ENCODE assay signal across 14 cellular contexts in genomic region chr5:95424526-95424925, GRCh38.
"Had no signal": no experiment of that assay in that cellular context is flagged by ENCODE, and none has a peak within 500 bp of the region (broad histone marks: within the 10 kb centered on the region; RNA-seq: fewer than 3 reads in every experiment).

No MANE protein-coding gene starts in this region.

- H3K36me3 ChIP-seq: gastroesophageal sphincter, left ventricle myocardium inferior, right atrium auricular region, vagina had no signal

- DNase-seq: activated CD4-positive, alpha-beta T cell treated with anti-CD3 and anti-CD28 coated beads, Interleukin-2, amount 50 U/mL, for 4 hours; activated T-cell treated with anti-CD3 and anti-CD28 coated beads, Interleukin-2, amount 50 U/mL, for 1 hour; amniotic stem cell; body of pancreas; cortex of kidney; effector memory CD8-positive, alpha-beta T cell; left ventricle myocardium inferior; natural killer cell; stimulated activated CD4-positive, alpha-beta T cell treated with anti-CD3 and anti-CD28 coated beads, Interleukin-4, amount 100 ng/mL, for 4 hours had no signal

- H3K27me3 ChIP-seq: body of pancreas, gastroesophageal sphincter, right atrium auricular region, vagina had no signal

- H3K27ac ChIP-seq: body of pancreas, epithelial cell of prostate, gastroesophageal sphincter, left ventricle myocardium inferior, right atrium auricular region, skin epidermis, vagina had no signal

- H3K4me3 ChIP-seq: body of pancreas, gastroesophageal sphincter, left ventricle myocardium inferior, right atrium auricular region, skin epidermis, vagina had no signal

- ATAC-seq: body of pancreas; effector memory CD8-positive, alpha-beta T cell; gastroesophageal sphincter; natural killer cell had no signal

- H3K9me3 ChIP-seq: body of pancreas, gastroesophageal sphincter, left ventricle myocardium inferior, right atrium auricular region, vagina had no signal

- H3K4me1 ChIP-seq: body of pancreas, gastroesophageal sphincter, left ventricle myocardium inferior, right atrium auricular region, vagina had no signal
